In genomic region chr1:18948048-18948912, GRCh38 we compare ENCODE assay signal across 8 cellular contexts. TPM values are rescaled to one million over a fixed set of nuclear protein-coding genes. Genes with fewer than 3 reads are reported as not detected.
DNase-seq lines count a peak whose midpoint lies in the region; TF ChIP-seq lines count a peak whose summit lies in the region.

No MANE protein-coding gene starts in this region.

- H3K4me3 ChIP-seq in Jurkat, Clone E6-1 (ENCODE audit: low read length), result no peak overlapping the region
- no peak overlapping the region for H3K4me3 ChIP-seq in fibroblast of villous mesenchyme (ENCODE audit: low read depth, low read length)

- peak; percentile 67 for DNase-seq in Jurkat, Clone E6-1 (ENCODE audit: low read depth, low spot score)
- DNase-seq in activated T-cell treated with anti-CD3 and anti-CD28 coated beads, Interleukin-2, amount 50 U/mL, for 1 hour, result peak; percentile 55
- DNase-seq in fibroblast of villous mesenchyme (ENCODE audit: low read depth), result peak; percentile 53
- peak in 2 of 3 experiments; percentile 18 to 67 for DNase-seq in stimulated activated CD4-positive, alpha-beta T cell treated with anti-CD3 and anti-CD28 coated beads, TNF-alpha, amount 100 ng/mL, for 4 hours (ENCODE audit: low read depth in 3 of 3)
- no peak for DNase-seq in GOT3 (lab: John Stamatoyannopoulos, UW)
- no peak for DNase-seq in NCI-H345 (lab: John Stamatoyannopoulos, UW)
- no peak for DNase-seq in inferior parietal cortex (ENCODE audit: extremely low spot score)
- DNase-seq in NCI-H774 (lab: John Stamatoyannopoulos, UW), result no peak

- no peak for TF ChIP-seq CTCF in fibroblast of villous mesenchyme (IDR thresholded peaks at IDR 0.05; ENCODE audit: insufficient read depth, low read depth, low read length)

RNA-seq across cellular contexts. Expression of gene IFFO2, which starts 8.2 kb away (rescaled TPM):
- 3.5 TPM for polyA plus RNA-seq in Jurkat, Clone E6-1 (2012; ENCODE audit: insufficient read depth, insufficient read length)
- total RNA-seq in fibroblast of villous mesenchyme, result 11.2 and 15.5 TPM in 2 replicates

RNA-seq across cellular contexts. Expression of gene ALDH4A1, which starts 45.9 kb away (rescaled TPM):
- polyA plus RNA-seq in Jurkat, Clone E6-1 (2012; ENCODE audit: insufficient read depth, insufficient read length), result 21.3 TPM
- 13.0 and 13.5 TPM in 2 replicates for total RNA-seq in fibroblast of villous mesenchyme

Comparison
In these comparisons a context has a peak if more than half of its experiments do, and no peak if none do; other contexts are left out.
1. DNase-seq: peak in Jurkat, Clone E6-1 (single experiment), activated T-cell treated with anti-CD3 and anti-CD28 coated beads, Interleukin-2, amount 50 U/mL, for 1 hour (single experiment), fibroblast of villous mesenchyme (single experiment) and stimulated activated CD4-positive, alpha-beta T cell treated with anti-CD3 and anti-CD28 coated beads, TNF-alpha, amount 100 ng/mL, for 4 hours (2 of 3); none in GOT3 (single experiment), NCI-H345 (single experiment), inferior parietal cortex (single experiment) and NCI-H774 (single experiment).